ENCODE assay signal across 20 cellular contexts in genomic region chr11:44311339-44312261, GRCh38. TPM values are rescaled to one million over a fixed set of nuclear protein-coding genes. Genes with fewer than 3 reads are reported as not detected.
"Had no signal": no experiment of that assay in that cellular context is flagged by ENCODE, and none has a peak within 500 bp of the region (broad histone marks: within the 10 kb centered on the region; RNA-seq: fewer than 3 reads in every experiment).

No MANE protein-coding gene starts in this region.

- H3K36me3 ChIP-seq: brain microvascular endothelial cell, esophagus muscularis mucosa, left lung, pancreas, thyroid gland, vagina had no signal

- H3K4me3 ChIP-seq: left lung, pancreas, thyroid gland, vagina had no signal

- H3K27ac ChIP-seq: brain microvascular endothelial cell, esophagus muscularis mucosa, left lung, pancreas, thyroid gland, vagina, VCaP had no signal

- ATAC-seq: activated naive CD4-positive, alpha-beta T cell treated with anti-CD3 and anti-CD28 coated beads, Interleukin-2, amount 50 U/mL, for 72 hours; left lung; natural killer cell treated with Interleukin-12 subunit alpha and Interleukin-12 subunit beta and Interleukin-15 and Interleukin-18, amount 100 ng/mL, for 72 hours; pancreas had no signal

- H3K4me3 Mint-ChIP-seq: dendritic cell treated with granulocyte-macrophage colony-stimulating factor and Interleukin-4, amounts not matched to agents 40 ng/mL and 50 ng/mL, for 4 days; natural killer cell treated with Interleukin-12 subunit alpha and Interleukin-12 subunit beta and Interleukin-15 and Interleukin-18, amount 100 ng/mL, for 72 hours had no signal

- DNase-seq: amniotic stem cell; brain microvascular endothelial cell; glutamatergic neuron; islet precursor cell; left lung; stimulated activated CD4-positive, alpha-beta T cell treated with anti-CD3 and anti-CD28 coated beads, Interleukin-15, amount 100 ng/mL, for 24 hours; stimulated activated CD4-positive, alpha-beta T cell treated with anti-CD3 and anti-CD28 coated beads, Interleukin-4, amount 100 ng/mL, for 24 hours; SW 1271; thyroid gland had no signal

- H3K9me3 ChIP-seq: left lung, pancreas, thyroid gland, vagina had no signal

- FAIRE-seq: pancreas had no signal

- H3K27ac Mint-ChIP-seq: activated naive CD4-positive, alpha-beta T cell treated with anti-CD3 and anti-CD28 coated beads, Interleukin-2, amount 50 U/mL, for 72 hours; dendritic cell treated with granulocyte-macrophage colony-stimulating factor and Interleukin-4, amounts not matched to agents 40 ng/mL and 50 ng/mL, for 4 days; natural killer cell treated with Interleukin-12 subunit alpha and Interleukin-12 subunit beta and Interleukin-15 and Interleukin-18, amount 100 ng/mL, for 72 hours had no signal

- H3K36me3 Mint-ChIP-seq: memory B cell; natural killer cell treated with Interleukin-12 subunit alpha and Interleukin-12 subunit beta and Interleukin-15 and Interleukin-18, amount 100 ng/mL, for 72 hours had no signal

- H3K9me3 Mint-ChIP-seq: dendritic cell treated with granulocyte-macrophage colony-stimulating factor and Interleukin-4, amounts not matched to agents 40 ng/mL and 50 ng/mL, for 4 days; natural killer cell treated with Interleukin-12 subunit alpha and Interleukin-12 subunit beta and Interleukin-15 and Interleukin-18, amount 100 ng/mL, for 72 hours had no signal

RNA-seq across cellular contexts. Expression of gene ALX4, which starts 1.7 kb away (rescaled TPM):
- total RNA-seq: activated CD8-positive, alpha-beta memory T cell treated with anti-CD3 and anti-CD28 coated beads for 36 hours; activated naive CD4-positive, alpha-beta T cell treated with anti-CD3 and anti-CD28 coated beads, Interleukin-2, amount 50 U/mL, for 72 hours; fibroblast of villous mesenchyme; left lung; natural killer cell treated with Interleukin-12 subunit alpha and Interleukin-12 subunit beta and Interleukin-15 and Interleukin-18, amount 100 ng/mL, for 72 hours; renal cortical epithelial cell; vagina had no signal
